ENCODE assay signal across 8 cellular contexts in the genomic region with DNA sequence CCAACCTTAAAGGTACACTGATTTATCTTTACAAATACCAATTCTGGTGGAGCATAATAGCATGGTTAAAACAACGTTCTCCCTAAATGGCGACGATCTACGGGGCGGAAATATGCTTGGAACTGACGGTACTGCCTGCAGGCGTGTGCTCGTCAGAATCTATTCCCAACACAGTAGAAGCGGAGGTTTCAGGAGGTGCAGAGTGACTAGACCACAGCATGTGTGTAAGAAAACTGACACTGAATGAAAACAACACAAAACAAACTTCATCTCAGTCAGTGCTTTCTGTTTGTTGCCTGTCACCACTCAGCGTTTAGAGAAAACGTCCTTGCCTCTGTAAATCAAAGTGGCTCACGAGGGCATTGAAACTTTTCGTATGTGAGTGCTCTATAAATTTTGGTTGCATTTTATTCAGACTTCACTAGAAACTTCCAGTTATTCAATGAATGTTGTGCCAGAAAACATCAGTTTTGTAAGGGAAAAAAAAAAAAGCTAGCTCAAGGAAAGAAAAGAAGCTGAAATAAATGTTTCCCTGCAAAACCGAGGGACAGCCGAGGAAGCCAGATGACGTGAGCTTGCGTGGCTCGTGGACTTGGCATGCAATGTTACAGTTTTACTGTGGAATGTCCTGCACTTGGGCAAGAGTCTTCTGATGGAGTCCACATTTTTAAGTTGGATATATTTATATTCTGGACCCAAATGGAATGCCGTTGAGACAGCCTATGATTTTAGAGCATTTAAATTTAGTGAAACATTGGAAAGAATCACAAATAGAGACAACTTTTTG.
DNase-seq lines count a peak whose midpoint lies in the region; ATAC-seq, FAIRE-seq and TF ChIP-seq lines count a peak whose summit lies in the region.
"Not testable (repeated sequence)": the region's sequence is repeated elsewhere in the genome, so short reads cannot be mapped to it uniquely, and the experiment has no call there.

No MANE protein-coding gene starts in this region.

- POLR2A ChIA-PET in K562 (lab: Yijun Ruan, JAX), result not testable (repeated sequence)

- not testable (repeated sequence) for H3K4me1 ChIP-seq in K562 (replicated peaks in 1 of 2; ENCODE audit: control insufficient read depth in 2 of 2, insufficient read depth in 2 of 2, low read length in 2 of 2); uterus
- H3K4me1 ChIP-seq in fibroblast of lung (ENCODE audit: control insufficient read depth, extremely low read depth, insufficient read depth, low read length) (peaks cover 11% of the 10 kb centered on the region), right atrium auricular region (peaks cover 0 to 11% of the 10 kb centered on the region in 2 donors)

- peak overlapping the region; percentile 85 for H3K4me3 Mint-ChIP-seq in HFFc6
- peak overlapping the region in 1 of 3 experiments; percentile 48 for H3K4me3 Mint-ChIP-seq in nephron

- not testable (repeated sequence) for H3K4me2 ChIP-seq in K562 (ENCODE audit: insufficient read depth, low read length)
- peak overlapping the region; percentile 92 for H3K4me2 ChIP-seq in fibroblast of lung (ENCODE audit: extremely low read depth, insufficient read depth, low read length)

- H2AFZ ChIP-seq in K562 (ENCODE audit: low read depth, low read length), result not testable (repeated sequence)
- peak overlapping the region; percentile 76 for H2AFZ ChIP-seq in fibroblast of lung (ENCODE audit: low read length)

- DNase-seq in AG09319 (ENCODE audit: extremely low read depth, low read depth), result peak; percentile 86
- peak; percentile 67 for DNase-seq in HFFc6
- DNase-seq in K562 (ENCODE audit: extremely low read depth in 1 of 4, low spot score in 3 of 4), result not testable (repeated sequence)
- peak; percentile 61 to 91 for DNase-seq in fibroblast of lung (ENCODE audit: low read depth in 2 of 2)
- DNase-seq in right atrium auricular region (ENCODE audit: low spot score), result peak; percentile 79
- peak; percentile 67 to 75 for DNase-seq in uterus

- H3K27me3 Mint-ChIP-seq in HFFc6 (ENCODE audit: insufficient read depth); nephron (ENCODE audit: low read depth): not testable (repeated sequence)

- not testable (repeated sequence) for H3K36me3 ChIP-seq in K562 (ENCODE audit: control insufficient read depth, insufficient read depth, low read length); fibroblast of lung (ENCODE audit: control insufficient read depth, insufficient read depth, low read length); right atrium auricular region; uterus

- peaks cover 2 to 21% of the 10 kb centered on the region in 2 experiments; a peak in 4 of 5 replicates for H3K27me3 ChIP-seq in K562 (ENCODE audit: control insufficient read depth in 2 of 2, insufficient read depth in 2 of 2, low read length in 2 of 2)
- not testable (repeated sequence) for H3K27me3 ChIP-seq in fibroblast of lung (ENCODE audit: control insufficient read depth, insufficient read depth, low read length); right atrium auricular region; uterus

- TF ChIP-seq EP300 in K562 (IDR thresholded peaks at IDR 0.05; ENCODE audit: low read length), result not testable (repeated sequence)

- H3K9me3 Mint-ChIP-seq in HFFc6, nephron: not testable (repeated sequence)

- TF ChIP-seq POLR2A in K562 (conservative IDR thresholded peaks at IDR 0.05); uterus (IDR thresholded peaks at IDR 0.05): not testable (repeated sequence)

- H3K4me3 ChIP-seq in K562, right atrium auricular region, skin epidermis, uterus: not testable (repeated sequence)
- peak overlapping the region; percentile 18 to 37 (median 26) for H3K4me3 ChIP-seq in fibroblast of lung (replicated peaks in 1 of 4; ENCODE audit: control extremely low read depth in 1 of 4, insufficient read depth in 1 of 4, low read depth in 3 of 4, low read length in 4 of 4)

- H3K9me1 ChIP-seq in K562 (ENCODE audit: control insufficient read depth, insufficient read depth, low read length), result not testable (repeated sequence)

- not testable (repeated sequence) for H3K9ac ChIP-seq in K562 (ENCODE audit: insufficient read depth in 1 of 2, low read depth in 2 of 2, low read length in 2 of 2)
- peak overlapping the region; percentile 40 for H3K9ac ChIP-seq in fibroblast of lung (ENCODE audit: insufficient read depth, low read length)

- FAIRE-seq in K562 (lab: Jason Lieb, UNC), result peak; percentile 46

- not testable (repeated sequence) for H4K20me1 ChIP-seq in K562 (replicated peaks; ENCODE audit: control insufficient read depth, insufficient read depth, low read length); fibroblast of lung (ENCODE audit: control insufficient read depth, extremely low read depth, insufficient read depth, low read length)

- H3K4me1 Mint-ChIP-seq in HFFc6 (ENCODE audit: low read depth) (peaks cover 24% of the 10 kb centered on the region), nephron (peaks cover 27% of the 10 kb centered on the region)

- intact Hi-C loops in K562 (cut with micrococcal nuclease); uterus (cut with DNase I; ENCODE audit: low total_unique reads): not testable (repeated sequence)

- not testable (repeated sequence) for H3K27ac ChIP-seq in K562 (ENCODE audit: extremely low read depth, low read depth, low read length)
- H3K27ac ChIP-seq in fibroblast of lung (ENCODE audit: insufficient read depth, low read length) (peak overlapping the region; percentile 91), right atrium auricular region (peak overlapping the region; percentile 44 to 55), skin epidermis (peak overlapping the region in 13 of 21 experiments; percentile 21 to 82 (median 46)), uterus (peak overlapping the region; percentile 62 to 72)

- 10% methylated on average over 17 of the region's 19 CpGs for WGBS in K562 (ENCODE audit: insufficient coverage, low coverage, missing lambda C conversion rate)

- H3K27ac Mint-ChIP-seq in HFFc6, result peak overlapping the region; percentile 85
- peak overlapping the region; percentile 35 to 39 (median 37) for H3K27ac Mint-ChIP-seq in nephron

- TF ChIP-seq CTCF in AG09319 (IDR thresholded peaks at IDR 0.05; ENCODE audit: low read depth, low read length); HFFc6 (IDR thresholded peaks at IDR 0.05); K562 (IDR thresholded peaks at IDR 0.05 in 2 of 3, conservative IDR thresholded peaks at IDR 0.05 in 1 of 3; ENCODE audit: insufficient read depth in 2 of 3, low read depth in 1 of 3, low read length in 3 of 3); fibroblast of lung (conservative IDR thresholded peaks at IDR 0.05 in 1 of 2, IDR thresholded peaks at IDR 0.05 in 1 of 2; ENCODE audit: low read depth in 1 of 2, low read length in 2 of 2); right atrium auricular region (IDR thresholded peaks at IDR 0.05); nephron (IDR thresholded peaks at IDR 0.05; ENCODE audit: unreplicated experiment in 3 of 3); uterus (IDR thresholded peaks at IDR 0.05): not testable (repeated sequence)

- H3K79me2 ChIP-seq in K562 (ENCODE audit: control insufficient read depth, insufficient read depth, low read length); fibroblast of lung (ENCODE audit: control insufficient read depth, insufficient read depth, low read length): not testable (repeated sequence)

- not testable (repeated sequence) for TF ChIP-seq RAD21 in K562 (CRISPR knock-in tag; conservative IDR thresholded peaks at IDR 0.05 in 1 of 2, IDR thresholded peaks at IDR 0.05 in 1 of 2)

- not testable (repeated sequence) for H3K36me3 Mint-ChIP-seq in HFFc6 (ENCODE audit: low read depth); nephron (ENCODE audit: low read depth)

- H3K9me3 ChIP-seq in K562 (replicated peaks; ENCODE audit: control insufficient read depth, insufficient read depth, low read depth, low read length); fibroblast of lung (ENCODE audit: control insufficient read depth, insufficient read depth, low read depth, low read length); right atrium auricular region; uterus: not testable (repeated sequence)

- not testable (repeated sequence) for ATAC-seq in K562

- in situ Hi-C loops in K562 (cut with MboI), result not testable (repeated sequence)

- BruUV-seq in K562 (replicated peaks; lab: Mats Ljungman, UMichigan), result not testable (repeated sequence)

- CTCF ChIA-PET in K562 (lab: Yijun Ruan, JAX; ENCODE audit: low intra/inter-chr PET ratio), result not testable (repeated sequence)

TF ChIP-seq in K562, 482 proteins besides CTCF, POLR2A, EP300 and RAD21:
- TF ChIP-seq MEIS2 (IDR thresholded peaks at IDR 0.05; ENCODE audit: partially characterized antibody), result peak; percentile 8
TF ChIP-seq in K562: peak in this region for 1; not testable (repeated sequence) for 481.
